8 cellular contexts compared by ENCODE assay signal in the genomic region with DNA sequence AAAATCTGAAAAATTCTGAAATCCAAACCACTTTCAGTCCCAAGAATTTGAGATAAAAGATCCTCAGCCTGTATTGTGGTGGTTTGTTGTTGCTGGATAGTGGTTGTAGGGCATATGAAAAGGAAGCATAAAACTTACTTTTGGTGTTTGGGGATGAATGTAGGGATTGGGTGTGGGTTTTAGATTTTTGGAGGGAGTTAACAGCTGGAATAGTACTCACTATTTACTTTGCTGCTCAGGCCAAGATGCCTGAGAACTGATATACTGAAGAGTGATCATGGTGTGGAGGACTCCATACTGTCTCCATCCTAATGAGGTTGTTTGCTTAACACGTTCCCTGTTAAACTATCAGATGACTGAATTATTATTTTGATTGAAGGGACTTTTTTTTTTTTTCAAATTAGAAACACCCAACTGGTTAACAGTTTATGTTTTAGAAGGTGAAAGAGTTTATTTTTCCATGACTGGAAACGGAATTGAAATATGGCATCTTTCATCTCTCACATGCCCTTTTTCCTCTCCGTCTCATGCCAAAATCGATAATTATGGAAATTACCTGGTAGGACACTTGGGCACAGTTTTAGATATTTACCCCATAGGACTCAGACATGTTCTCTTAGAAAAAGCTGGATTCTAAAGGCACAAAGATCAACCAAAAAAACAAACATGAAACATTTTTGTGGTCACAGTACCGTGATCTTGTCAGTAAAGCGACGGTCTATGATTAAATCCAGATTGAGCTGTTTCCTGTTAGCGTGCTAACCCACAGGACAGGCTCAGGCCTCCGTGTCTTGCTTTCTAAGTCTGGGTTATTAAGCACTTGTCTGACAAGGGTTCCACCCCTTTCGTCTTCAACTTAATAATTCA. TPM values are rescaled to one million over a fixed set of nuclear protein-coding genes. Genes with fewer than 3 reads are reported as not detected.
DNase-seq lines count a peak whose midpoint lies in the region; ATAC-seq, FAIRE-seq and TF ChIP-seq lines count a peak whose summit lies in the region.

No MANE protein-coding gene starts in this region.

- peaks cover 46% of the 10 kb centered on the region for H3K4me1 ChIP-seq in GM12878 (ENCODE audit: control insufficient read depth, insufficient read depth, low read length)
- peaks cover 16 to 41% of the 10 kb centered on the region in 2 donors for H3K4me1 ChIP-seq in left lung
- H3K4me1 ChIP-seq in tibial nerve = peaks cover 0 to 50% (median 17%) of the 10 kb centered on the region in 4 donors

- no peaks in the 10 kb centered on the region for H4K20me1 ChIP-seq in GM12878 (ENCODE audit: control insufficient read depth, insufficient read depth)

- in situ Hi-C loops in GM12878 (cut with MboI) = no loop called here

- TSS peak; percentile 79 for BruUV-seq in GM12878 (replicated peaks; lab: Mats Ljungman, UMichigan)

- CTCF ChIA-PET in activated CD4-positive, alpha-beta T cell treated with anti-CD3 and anti-CD28 coated beads for 36 hours (lab: Charles Lee) = interaction anchor here (0.6 to 1.5 kb wide), 2 partner anchors 17 to 1094 kb away, joined by 3 to 5 read pairs; no protein-coding TSS in a partner anchor
- CTCF ChIA-PET in GM12878 (lab: Yijun Ruan, JAX) = interaction anchor here (0.6 to 2.1 kb wide), 5 partner anchors 56 to 235 kb away, joined by 3 to 9 read pairs (median 4); no protein-coding TSS in a partner anchor

- RAD21 ChIA-PET in GM12878 (lab: Charles Lee; ENCODE audit: unreplicated experiment) = interaction anchor here (0.6 to 3.3 kb wide), 16 partner anchors 7 to 209 kb away, joined by 3 to 20 read pairs (median 5); partner anchors contain the start of gene APOBEC4

- H2AFZ ChIP-seq in GM12878 (ENCODE audit: control insufficient read depth, low read depth, low read length) = no peak overlapping the region

- no peaks in the 10 kb centered on the region for H3K9me3 Mint-ChIP-seq in activated CD4-positive, alpha-beta T cell treated with anti-CD3 and anti-CD28 coated beads for 36 hours (ENCODE audit: low read depth)

- intact Hi-C loops in activated CD4-positive, alpha-beta T cell treated with anti-CD3 and anti-CD28 coated beads for 36 hours (cut with DNase I, micrococcal nuclease) = loop anchor here in 1 of 2 experiments (1.0 kb wide), 1 partner anchor 114 kb away; no protein-coding TSS in a partner anchor
- intact Hi-C loops in GM12878 (cut with micrococcal nuclease; ENCODE audit: unreplicated experiment) = loop anchor here (1.0 to 5.0 kb wide), 5 partner anchors 35 to 240 kb away; no protein-coding TSS in a partner anchor
- intact Hi-C loops in left lung (cut with DNase I) = no loop called here

- peak; percentile 83 for ATAC-seq in activated CD4-positive, alpha-beta T cell treated with anti-CD3 and anti-CD28 coated beads for 36 hours
- peak; percentile 77 for ATAC-seq in HG02610 (IDR thresholded peaks at IDR 0.05; ENCODE audit: unreplicated experiment)
- ATAC-seq in GM12878 = peak; percentile 93
- peak; percentile 80 for ATAC-seq in left lung

- peak overlapping the region; percentile 81 for H3K4me2 ChIP-seq in GM12878 (ENCODE audit: control insufficient read depth, insufficient read depth)

- POLR2A ChIA-PET in activated CD4-positive, alpha-beta T cell treated with anti-CD3 and anti-CD28 coated beads for 36 hours (lab: Charles Lee) = no interaction called here
- POLR2A ChIA-PET in GM12878 (lab: Charles Lee) = interaction anchor here (0.5 to 0.9 kb wide), 5 partner anchors 9 to 127 kb away, joined by 3 read pairs; no protein-coding TSS in a partner anchor

- H3K4me3 Mint-ChIP-seq in activated CD4-positive, alpha-beta T cell treated with anti-CD3 and anti-CD28 coated beads for 36 hours = peak overlapping the region; percentile 6

- peak; percentile 88 for FAIRE-seq in GM12878 (lab: Jason Lieb, UNC)

- H3K27me3 Mint-ChIP-seq in activated CD4-positive, alpha-beta T cell treated with anti-CD3 and anti-CD28 coated beads for 36 hours = no peaks in the 10 kb centered on the region

- H3K9me3 ChIP-seq in GM12878 (replicated peaks; ENCODE audit: control insufficient read depth, insufficient read depth, low read length) = no peaks in the 10 kb centered on the region; the same call in 2 of the 3 replicates
- H3K9me3 ChIP-seq in left lung = no peaks in the 10 kb centered on the region
- no peaks in the 10 kb centered on the region for H3K9me3 ChIP-seq in tibial nerve

- SMC1A ChIA-PET in GM12878 (lab: Charles Lee; ENCODE audit: uncharacterized antibody, unreplicated experiment) = interaction anchor here (0.9 to 3.3 kb wide), 21 partner anchors 9 to 237 kb away, joined by 3 to 26 read pairs (median 5); no protein-coding TSS in a partner anchor

- DNase-seq in activated CD4-positive, alpha-beta T cell treated with anti-CD3 and anti-CD28 coated beads for 36 hours = peak; percentile 34
- DNase-seq in activated CD4-positive, alpha-beta T cell treated with anti-CD3 and anti-CD28 coated beads for 1 hour = no peak
- DNase-seq in NCI-H2227 treated with DMSO at 0.1 percent for 48 hours (lab: John Stamatoyannopoulos, UW) (peak; percentile 19), GM12878 (ENCODE audit: low read depth, low spot score) (peak; percentile 85), left lung (no peak), tibial nerve (ENCODE audit: low spot score in 2 of 2) (peak in 1 of 2 donors; percentile 43), occipital lobe (lab: John Stamatoyannopoulos, UW) (no peak)

- H3K4me3 ChIP-seq in GM12878 (peak overlapping the region; percentile 12), left lung (no peak overlapping the region), tibial nerve (peak overlapping the region in 3 of 4 donors; percentile 3 to 23 (median 19))

- TF ChIP-seq RAD21 in GM12878 (IDR thresholded peaks at IDR 0.05; ENCODE audit: insufficient read depth, low read depth, low read length) = 0 out of 2 replicates have a peak, but pooled peaks have one; percentile 22

- peaks cover 52% of the 10 kb centered on the region for H3K79me2 ChIP-seq in GM12878 (ENCODE audit: control insufficient read depth, insufficient read depth, low read length)

- H3K27ac ChIP-seq in GM12878 (ENCODE audit: control insufficient read depth, insufficient read depth) = peak overlapping the region; percentile 99
- H3K27ac ChIP-seq in left lung = peak overlapping the region; percentile 33 to 72
- peak overlapping the region; percentile 51 to 77 (median 61) for H3K27ac ChIP-seq in tibial nerve

- peak overlapping the region; percentile 74 for H3K9ac ChIP-seq in GM12878 (ENCODE audit: control insufficient read depth, insufficient read depth, low read length)

- WGBS in GM12878 (ENCODE audit: insufficient coverage, insufficient replicate concordance, low lambda C conversion rate, missing lambda C conversion rate) = 2% methylated on average over 10 of the region's 10 CpGs
- WGBS in tibial nerve, 2 donors = 20 to 23% methylated on average over 10 of the region's 10 CpGs

- peaks cover 25% of the 10 kb centered on the region for H3K4me1 Mint-ChIP-seq in activated CD4-positive, alpha-beta T cell treated with anti-CD3 and anti-CD28 coated beads for 36 hours

- no peak for TF ChIP-seq CTCF in GM12878 (IDR thresholded peaks at IDR 0.05 in 2 of 3, conservative IDR thresholded peaks at IDR 0.05 in 1 of 3; ENCODE audit: control insufficient read depth in 2 of 3, extremely low read depth in 1 of 3, insufficient read depth in 1 of 3, low read depth in 3 of 3, low read length in 3 of 3)
- no peak for TF ChIP-seq CTCF in left lung (IDR thresholded peaks at IDR 0.05)
- TF ChIP-seq CTCF in tibial nerve (IDR thresholded peaks at IDR 0.05) = no peak

- H3K27me3 ChIP-seq in GM12878 (replicated peaks in 1 of 2; ENCODE audit: control insufficient read depth in 2 of 2, insufficient read depth in 2 of 2, low read length in 1 of 2) (no peaks in the 10 kb centered on the region), left lung (no peaks in the 10 kb centered on the region), tibial nerve (no peaks in the 10 kb centered on the region)

- peak; percentile 53; the same call in 1 of the 2 replicates for TF ChIP-seq POLR2A in GM12878 (IDR thresholded peaks at IDR 0.05; ENCODE audit: low read depth, low read length)
- TF ChIP-seq POLR2A in tibial nerve (IDR thresholded peaks at IDR 0.05) = no peak

- no peaks in the 10 kb centered on the region for H3K36me3 Mint-ChIP-seq in activated CD4-positive, alpha-beta T cell treated with anti-CD3 and anti-CD28 coated beads for 36 hours (ENCODE audit: low read depth)

- TF ChIP-seq EP300 in GM12878 (IDR thresholded peaks at IDR 0.05; ENCODE audit: borderline replicate concordance in 1 of 2, control insufficient read depth in 1 of 2, low read depth in 2 of 2, low read length in 2 of 2) (peak; percentile 74 to 75; a peak in 3 of 4 replicates), tibial nerve (IDR thresholded peaks at IDR 0.05) (peak in 1 of 2 donors; percentile 82)

- H3K27ac Mint-ChIP-seq in activated CD4-positive, alpha-beta T cell treated with anti-CD3 and anti-CD28 coated beads for 36 hours = peak overlapping the region; percentile 84

- peaks cover 2 to 8% of the 10 kb centered on the region in 2 experiments; a peak in 3 of 4 replicates for H3K36me3 ChIP-seq in GM12878 (ENCODE audit: control insufficient read depth in 2 of 2, insufficient read depth in 2 of 2, low read length in 1 of 2)
- peaks cover 0 to 6% of the 10 kb centered on the region in 2 donors for H3K36me3 ChIP-seq in left lung
- peaks cover 0 to 8% (median 0%) of the 10 kb centered on the region in 3 donors for H3K36me3 ChIP-seq in tibial nerve

RNA-seq across cellular contexts. Expression of gene RGL1, which starts 37.3 kb away (rescaled TPM):
- 1 to 10 TPM; 2.0 TPM for total RNA-seq in activated CD4-positive, alpha-beta T cell treated with anti-CD3 and anti-CD28 coated beads for 36 hours
- 21.2 and 22.8 TPM in 2 replicates for total RNA-seq in GM12878 (2013; cell fraction: nucleolus; rRNA removed)
- total RNA-seq in GM12878 (2014; rRNA removed) (19.0 and 20.1 TPM in 2 replicates), GM12878 (2014; rRNA removed; fragmentation: Illumina TruSeq; extraction: Trizol) (19.9 and 20.7 TPM in 2 replicates), GM12878 (2021) (18.6 and 20.6 TPM in 2 replicates), left lung (10 to 100 TPM; 33.7 to 52.6 TPM), tibial nerve (10 to 100 TPM; 57.3 to 81.8 (median 68.1) TPM), occipital lobe (61.0 TPM)
- 7.7 TPM for polyA plus RNA-seq in GM12878 (2011; ENCODE audit: low read depth)
- polyA plus RNA-seq in GM12878 (2011; rRNA removed) (15.6 and 15.7 TPM in 2 replicates), GM12878 (2014; fragmentation: Illumina TruSeq; extraction: Trizol) (25.0 and 28.4 TPM in 2 replicates), GM12878 (2014; fragmentation: Nextera tagmentation; extraction: Ambion mirVana) (1 to 10 TPM; 8.1 to 9.4 TPM), GM12878 (2014; rRNA removed) (15.8 and 17.9 TPM in 2 replicates), GM12878 (2016; fragmentation: Nextera tagmentation; extraction: Ambion mirVana) (10 to 100 TPM; 19.0 to 20.9 TPM)
- polyA plus RNA-seq in GM12878 (2011; cell fraction: cytosol; rRNA removed) = 10.2 and 10.8 TPM in 2 replicates
- polyA plus RNA-seq in GM12878 (2011; cell fraction: nucleus; rRNA removed) = 20.3 and 21.1 TPM in 2 replicates
- 8.2 and 10.7 TPM in 2 replicates for polyA plus RNA-seq in GM12878 (2012)
- polyA minus RNA-seq in GM12878 (2011; rRNA and poly(A)+ RNA removed) = 17.5 and 18.9 TPM in 2 replicates
- polyA minus RNA-seq in GM12878 (2011; cell fraction: cytosol; rRNA and poly(A)+ RNA removed) = 3.3 and 5.4 TPM in 2 replicates
- 16.0 and 26.8 TPM in 2 replicates for polyA minus RNA-seq in GM12878 (2011; cell fraction: nucleus; rRNA and poly(A)+ RNA removed)

Comparison
In these comparisons a context has a peak if more than half of its experiments do, and no peak if none do; other contexts are left out.
1. DNase-seq: peak in activated CD4-positive, alpha-beta T cell treated with anti-CD3 and anti-CD28 coated beads for 36 hours (single experiment), NCI-H2227 treated with DMSO at 0.1 percent for 48 hours (single experiment) and GM12878 (single experiment); none in activated CD4-positive, alpha-beta T cell treated with anti-CD3 and anti-CD28 coated beads for 1 hour (single experiment), left lung (0 of 2) and occipital lobe (single experiment).
2. H3K4me3 ChIP-seq: peak in GM12878 (single experiment) and tibial nerve (3 of 4); none in left lung (0 of 2).
3. RNA of gene RGL1, which starts 37.3 kb away (total RNA-seq): 57.3 to 81.8 TPM in tibial nerve, 61.0 TPM in occipital lobe (single experiment), 33.7 to 52.6 TPM in left lung and 18.6 to 22.8 TPM in GM12878; 2.0 TPM in activated CD4-positive, alpha-beta T cell treated with anti-CD3 and anti-CD28 coated beads for 36 hours; every median in the first group is over 4 times any median in the second.
4. Peak in every context shown above with its lines, with median percentiles within 50 percentile points of each other: ATAC-seq and H3K27ac ChIP-seq.